In the genomic region with DNA sequence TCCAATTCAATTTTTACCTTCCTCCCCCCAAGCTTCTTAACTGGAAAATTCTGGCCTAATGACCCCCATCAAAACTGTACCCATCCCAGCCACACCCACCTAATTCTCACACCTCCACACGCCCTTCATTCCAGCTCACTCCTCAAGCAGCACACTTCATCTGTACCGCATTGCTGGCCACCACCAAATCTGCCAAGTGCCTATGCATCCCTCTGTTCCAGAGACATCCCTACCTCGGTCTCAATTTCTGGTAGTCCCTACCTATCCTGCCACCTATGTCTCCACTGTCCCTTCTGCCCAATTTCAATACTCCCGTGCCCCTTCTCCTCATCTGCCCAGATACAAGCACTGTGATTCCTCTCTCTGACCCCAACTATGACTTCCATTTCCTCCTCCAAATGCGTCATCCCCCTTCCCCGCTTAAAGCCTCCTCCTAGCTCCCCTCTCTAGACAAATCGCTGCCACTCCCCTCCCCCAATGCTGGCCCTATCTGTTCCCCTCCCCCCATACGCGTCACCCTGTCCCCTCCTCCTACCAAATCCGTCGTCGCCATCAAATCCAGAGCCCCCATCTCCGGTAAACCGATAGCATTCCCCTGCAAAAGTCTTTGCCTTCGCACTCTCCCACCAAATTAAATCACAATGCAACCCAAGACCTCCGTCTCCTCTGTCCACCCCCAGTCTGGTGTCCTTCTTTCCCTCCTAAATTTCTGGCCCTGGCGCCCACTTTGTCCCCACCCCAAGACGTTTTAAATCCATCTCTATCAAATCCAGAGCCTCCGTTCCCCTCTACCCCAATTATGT, we compare ENCODE assay signal across 8 cellular contexts. TPM values are rescaled to one million over a fixed set of nuclear protein-coding genes. Genes with fewer than 3 reads are reported as not detected.
A peak's percentile ranks its signal among the peaks of the same experiment; 100 is the strongest.
DNase-seq lines count a peak whose midpoint lies in the region; ATAC-seq and TF ChIP-seq lines count a peak whose summit lies in the region.

No MANE protein-coding gene starts in this region.

- H3K9ac ChIP-seq in neuronal stem cell (ENCODE audit: low read depth, low read length, poor library complexity): peak overlapping the region; percentile 72

- H3K23ac ChIP-seq in neuronal stem cell (ENCODE audit: low read depth, low read length, poor library complexity): no peak overlapping the region

- no peak overlapping the region for H2AK5ac ChIP-seq in neuronal stem cell (ENCODE audit: low read depth, low read length)

- H3K14ac ChIP-seq in neuronal stem cell (ENCODE audit: low read length): no peak overlapping the region

- H3K27ac ChIP-seq in neuronal stem cell (replicated peaks; ENCODE audit: low read length): no peak overlapping the region
- peak overlapping the region; percentile 93 to 96 (median 94) for H3K27ac ChIP-seq in transverse colon

- H3K36me3 ChIP-seq in neuronal stem cell (replicated peaks in 1 of 2; ENCODE audit: control insufficient read depth in 2 of 2, insufficient read depth in 2 of 2, low read length in 2 of 2) (peaks cover 0 to 35% of the 10 kb centered on the region in 2 donors), transverse colon (no peaks in the 10 kb centered on the region)

- no peak overlapping the region for H2BK12ac ChIP-seq in neuronal stem cell (ENCODE audit: low read length)

- H2BK5ac ChIP-seq in neuronal stem cell (ENCODE audit: low read length): no peak overlapping the region

- no peak overlapping the region for H4K91ac ChIP-seq in neuronal stem cell (ENCODE audit: low read depth, low read length, poor library complexity)

- H3K4me1 ChIP-seq in neuronal stem cell (ENCODE audit: control insufficient read depth in 2 of 2, insufficient read depth in 1 of 2, low read depth in 1 of 2, low read length in 2 of 2) (peaks cover 8 to 20% of the 10 kb centered on the region in 2 donors), transverse colon (peaks cover 28 to 59% (median 41%) of the 10 kb centered on the region in 4 donors)

- peak; percentile 7 for TF ChIP-seq POLR2A in transverse colon (IDR thresholded peaks at IDR 0.05)

- intact Hi-C loops in transverse colon (cut with DNase I; ENCODE audit: low total_unique reads): loop anchor here (5.0 kb wide), 1 partner anchor 33 kb away; no protein-coding TSS in a partner anchor

- ATAC-seq in HG03039 (IDR thresholded peaks at IDR 0.05; ENCODE audit: unreplicated experiment) (no peak), GM19395 (IDR thresholded peaks at IDR 0.05; ENCODE audit: unreplicated experiment) (no peak)

- H3K4ac ChIP-seq in neuronal stem cell (ENCODE audit: low read length): no peak overlapping the region

- no peak overlapping the region for H2BK120ac ChIP-seq in neuronal stem cell (ENCODE audit: low read depth, low read length)

- no peak overlapping the region for H4K8ac ChIP-seq in neuronal stem cell (ENCODE audit: low read depth, low read length)

- H2BK15ac ChIP-seq in neuronal stem cell (ENCODE audit: low read length): no peak overlapping the region

- peak overlapping the region; percentile 59 for H3K18ac ChIP-seq in neuronal stem cell (ENCODE audit: low read length)

- in situ Hi-C loops in transverse colon (cut with MboI; ENCODE audit: low pct_ligation_motif_present in 1 of 4, low pct_unique_long_range_greater_than_20kb in 1 of 4, low sequenced_read_pairs in 3 of 4): loop anchor here in 1 of 4 donors (10.0 kb wide), 1 partner anchor 100 kb away; the partner anchor contains the start of gene C6orf89

- no CpG with 5 or more reads among the region's 19 CpGs for WGBS in neuronal stem cell (ENCODE audit: extremely low coverage in 2 of 2, insufficient read length in 2 of 2, insufficient replicate concordance in 1 of 2), 2 donors
- 6 to 8% methylated on average over 17 to 19 of the region's 19 CpGs for WGBS in transverse colon (ENCODE audit: low coverage in 1 of 2), 2 donors

- H3K9me3 ChIP-seq in neuronal stem cell (replicated peaks in 1 of 2; ENCODE audit: control insufficient read depth in 2 of 2, insufficient read depth in 1 of 2, low read depth in 1 of 2, low read length in 2 of 2) (no peaks in the 10 kb centered on the region), transverse colon (no peaks in the 10 kb centered on the region)

- TF ChIP-seq EP300 in transverse colon (IDR thresholded peaks at IDR 0.05; ENCODE audit: low read depth): no peak

- DNase-seq in Daoy (ENCODE audit: low read depth) (peak; percentile 80), NCI-H1105 (lab: John Stamatoyannopoulos, UW) (peak; percentile 26), fibroblast of gingiva (ENCODE audit: low read depth) (peak; percentile 52), neuronal stem cell (ENCODE audit: low spot score) (peak; percentile 38), transverse colon (peak; percentile 48)
- peak; percentile 62 for DNase-seq in activated CD8-positive, alpha-beta memory T cell treated with anti-CD3 and anti-CD28 coated beads, Interleukin-2, amount 50 U/mL, for 4 hours

- no peak for TF ChIP-seq CTCF in transverse colon (IDR thresholded peaks at IDR 0.05)

- H3K27me3 ChIP-seq in neuronal stem cell (ENCODE audit: control insufficient read depth in 3 of 3, insufficient read depth in 3 of 3, low read depth in 1 of 3, low read length in 3 of 3): no peaks in the 10 kb centered on the region
- H3K27me3 ChIP-seq in transverse colon: no peaks in the 10 kb centered on the region

- peak overlapping the region; percentile 98 for H3K4me3 ChIP-seq in neuronal stem cell (ENCODE audit: low read length in 2 of 2)
- peak overlapping the region; percentile 68 to 99 (median 90) for H3K4me3 ChIP-seq in transverse colon

- peaks cover 9% of the 10 kb centered on the region for H3K79me1 ChIP-seq in neuronal stem cell (ENCODE audit: low read depth, low read length)

- H2AFZ ChIP-seq in neuronal stem cell (ENCODE audit: low read length): peak overlapping the region; percentile 52

- peak overlapping the region; percentile 69 for H3K4me2 ChIP-seq in neuronal stem cell (ENCODE audit: insufficient read depth, low read length, poor library complexity, severe bottlenecking)

RNA-seq across cellular contexts. Expression of gene MTCH1, which starts 1.2 kb away (rescaled TPM):
- 279 and 292 TPM in 2 replicates for total RNA-seq in Daoy (2014; rRNA removed; shearing (Covaris generic))
- polyA plus RNA-seq in neuronal stem cell (2013, experiment 1 of 2): 125 TPM
- 118 TPM for polyA plus RNA-seq in neuronal stem cell (2013, experiment 2 of 2)
- total RNA-seq in transverse colon: 100 to 1,000 TPM; 123 to 190 (median 152) TPM

RNA-seq across cellular contexts. Expression of gene FGD2, which starts 20.7 kb away (rescaled TPM):
- total RNA-seq in Daoy (2014; rRNA removed; shearing (Covaris generic)): not detected in 2 replicates
- 0.04 TPM for polyA plus RNA-seq in neuronal stem cell (2013, experiment 1 of 2)
- 0.03 TPM for polyA plus RNA-seq in neuronal stem cell (2013, experiment 2 of 2)
- total RNA-seq in transverse colon: 10 to 100 TPM; 13.1 to 46.4 (median 29.6) TPM

RNA-seq across cellular contexts. Expression of gene PI16, which starts 30.2 kb away (rescaled TPM):
- 0.06 TPM in 1 of 2 replicates, not detected in the other for total RNA-seq in Daoy (2014; rRNA removed; shearing (Covaris generic))
- polyA plus RNA-seq in neuronal stem cell (2013, experiment 1 of 2): 0.10 TPM
- polyA plus RNA-seq in neuronal stem cell (2013, experiment 2 of 2): 0.12 TPM
- 1 to 10 TPM in 2 of 4 donors, under 1 TPM in 1, not detected in 1; 0.60 to 5.6 (median 4.0) TPM for total RNA-seq in transverse colon

Comparison
In these comparisons a context has a peak if more than half of its experiments do, and no peak if none do; other contexts are left out.
1. DNase-seq: peak in every context shown above with its lines; median percentile 80 in Daoy; 62 in activated CD8-positive, alpha-beta memory T cell treated with anti-CD3 and anti-CD28 coated beads, Interleukin-2, amount 50 U/mL, for 4 hours; 52 in fibroblast of gingiva; 48 in transverse colon; 38 in neuronal stem cell; 26 in NCI-H1105.
2. RNA of gene FGD2, which starts 20.7 kb away (total RNA-seq): 13.1 to 46.4 TPM in transverse colon; not detected in Daoy; every median in the first group is over 10 times any median in the second.